2 cellular contexts compared by ENCODE assay signal in the genomic region with DNA sequence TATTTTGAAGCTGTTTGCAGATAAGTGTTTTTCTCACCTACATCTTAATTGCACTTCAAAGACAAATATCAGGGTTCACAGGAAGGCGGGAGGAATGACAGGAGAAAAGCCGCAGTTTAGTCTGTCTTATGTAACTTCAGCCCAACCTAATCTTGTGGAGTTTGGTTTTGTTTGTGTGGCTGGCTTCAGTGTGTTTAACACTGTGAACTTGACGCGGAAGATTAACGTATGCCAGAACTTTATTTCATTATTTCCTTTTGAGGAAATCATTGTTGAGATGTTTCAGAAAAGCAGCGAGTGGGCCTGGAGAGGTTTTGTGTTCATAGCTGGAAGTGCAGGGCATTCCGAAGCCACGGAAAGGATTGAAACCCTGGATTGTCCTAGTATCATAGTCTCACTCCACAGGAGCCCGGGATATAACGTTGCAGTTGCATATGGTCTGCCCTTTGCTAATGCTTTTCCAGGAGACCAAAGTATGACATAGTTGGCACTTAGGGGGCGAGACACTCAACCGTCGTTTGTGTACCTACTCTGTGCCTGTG.
TF ChIP-seq lines count a peak whose summit lies in the region.

No MANE protein-coding gene starts in this region.

TF ChIP-seq in IMR-90, 13 proteins besides CTCF, POLR2A, EP300 and RAD21:
- TF ChIP-seq FOS (IDR thresholded peaks at IDR 0.05; ENCODE audit: low read depth, low read length) (no peak), MAFK (IDR thresholded peaks at IDR 0.05; ENCODE audit: low read depth, low read length) (no peak), MXI1 (IDR thresholded peaks at IDR 0.05; ENCODE audit: borderline replicate concordance, low read depth, low read length) (no peak), RFX5 (IDR thresholded peaks at IDR 0.05; ENCODE audit: low read depth, low read length) (no peak), BHLHE40 (IDR thresholded peaks at IDR 0.05; ENCODE audit: low read depth, low read length) (no peak), MAZ (IDR thresholded peaks at IDR 0.05; ENCODE audit: borderline replicate concordance, low read depth, low read length) (no peak), NFE2L2 (IDR thresholded peaks at IDR 0.05; ENCODE audit: low read depth, low read length) (no peak), SMC3 (IDR thresholded peaks at IDR 0.05; ENCODE audit: low read depth, low read length) (no peak), CHD1 (IDR thresholded peaks at IDR 0.05; ENCODE audit: low read depth, low read length) (no peak), RCOR1 (IDR thresholded peaks at IDR 0.05; ENCODE audit: insufficient replicate concordance, low read length) (no peak), CEBPB (IDR thresholded peaks at IDR 0.05; ENCODE audit: low read depth, low read length) (no peak)
- TF ChIP-seq, protein P1, sequence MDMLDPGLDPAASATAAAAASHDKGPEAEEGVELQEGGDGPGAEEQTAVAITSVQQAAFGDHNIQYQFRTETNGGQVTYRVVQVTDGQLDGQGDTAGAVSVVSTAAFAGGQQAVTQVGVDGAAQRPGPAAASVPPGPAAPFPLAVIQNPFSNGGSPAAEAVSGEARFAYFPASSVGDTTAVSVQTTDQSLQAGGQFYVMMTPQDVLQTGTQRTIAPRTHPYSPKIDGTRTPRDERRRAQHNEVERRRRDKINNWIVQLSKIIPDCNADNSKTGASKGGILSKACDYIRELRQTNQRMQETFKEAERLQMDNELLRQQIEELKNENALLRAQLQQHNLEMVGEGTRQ (IDR thresholded peaks at IDR 0.05; ENCODE audit: low read depth, low read length): no peak
- TF ChIP-seq, protein P2, sequence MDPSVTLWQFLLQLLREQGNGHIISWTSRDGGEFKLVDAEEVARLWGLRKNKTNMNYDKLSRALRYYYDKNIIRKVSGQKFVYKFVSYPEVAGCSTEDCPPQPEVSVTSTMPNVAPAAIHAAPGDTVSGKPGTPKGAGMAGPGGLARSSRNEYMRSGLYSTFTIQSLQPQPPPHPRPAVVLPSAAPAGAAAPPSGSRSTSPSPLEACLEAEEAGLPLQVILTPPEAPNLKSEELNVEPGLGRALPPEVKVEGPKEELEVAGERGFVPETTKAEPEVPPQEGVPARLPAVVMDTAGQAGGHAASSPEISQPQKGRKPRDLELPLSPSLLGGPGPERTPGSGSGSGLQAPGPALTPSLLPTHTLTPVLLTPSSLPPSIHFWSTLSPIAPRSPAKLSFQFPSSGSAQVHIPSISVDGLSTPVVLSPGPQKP (IDR thresholded peaks at IDR 0.05; ENCODE audit: borderline replicate concordance, low read depth, low read length): no peak

TF ChIP-seq in HepG2, 621 proteins besides CTCF, POLR2A, EP300 and RAD21:
- TF ChIP-seq, protein P3, sequence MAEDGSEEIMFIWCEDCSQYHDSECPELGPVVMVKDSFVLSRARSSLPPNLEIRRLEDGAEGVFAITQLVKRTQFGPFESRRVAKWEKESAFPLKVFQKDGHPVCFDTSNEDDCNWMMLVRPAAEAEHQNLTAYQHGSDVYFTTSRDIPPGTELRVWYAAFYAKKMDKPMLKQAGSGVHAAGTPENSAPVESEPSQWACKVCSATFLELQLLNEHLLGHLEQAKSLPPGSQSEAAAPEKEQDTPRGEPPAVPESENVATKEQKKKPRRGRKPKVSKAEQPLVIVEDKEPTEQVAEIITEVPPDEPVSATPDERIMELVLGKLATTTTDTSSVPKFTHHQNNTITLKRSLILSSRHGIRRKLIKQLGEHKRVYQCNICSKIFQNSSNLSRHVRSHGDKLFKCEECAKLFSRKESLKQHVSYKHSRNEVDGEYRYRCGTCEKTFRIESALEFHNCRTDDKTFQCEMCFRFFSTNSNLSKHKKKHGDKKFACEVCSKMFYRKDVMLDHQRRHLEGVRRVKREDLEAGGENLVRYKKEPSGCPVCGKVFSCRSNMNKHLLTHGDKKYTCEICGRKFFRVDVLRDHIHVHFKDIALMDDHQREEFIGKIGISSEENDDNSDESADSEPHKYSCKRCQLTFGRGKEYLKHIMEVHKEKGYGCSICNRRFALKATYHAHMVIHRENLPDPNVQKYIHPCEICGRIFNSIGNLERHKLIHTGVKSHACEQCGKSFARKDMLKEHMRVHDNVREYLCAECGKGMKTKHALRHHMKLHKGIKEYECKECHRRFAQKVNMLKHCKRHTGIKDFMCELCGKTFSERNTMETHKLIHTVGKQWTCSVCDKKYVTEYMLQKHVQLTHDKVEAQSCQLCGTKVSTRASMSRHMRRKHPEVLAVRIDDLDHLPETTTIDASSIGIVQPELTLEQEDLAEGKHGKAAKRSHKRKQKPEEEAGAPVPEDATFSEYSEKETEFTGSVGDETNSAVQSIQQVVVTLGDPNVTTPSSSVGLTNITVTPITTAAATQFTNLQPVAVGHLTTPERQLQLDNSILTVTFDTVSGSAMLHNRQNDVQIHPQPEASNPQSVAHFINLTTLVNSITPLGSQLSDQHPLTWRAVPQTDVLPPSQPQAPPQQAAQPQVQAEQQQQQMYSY (CRISPR knock-in tag; IDR thresholded peaks at IDR 0.05): peak; percentile 68; the same call in 1 of the 2 replicates
- TF ChIP-seq CBX2 (IDR thresholded peaks at IDR 0.05; ENCODE audit: low read depth, low read length) (no peak), CBX2 (CRISPR knock-in tag; IDR thresholded peaks at IDR 0.05; ENCODE audit: low read depth) (no peak), EZH2 (conservative IDR thresholded peaks at IDR 0.05; ENCODE audit: low read depth, low read length) (peak; percentile 26; the same call in 1 of the 2 replicates)
TF ChIP-seq in HepG2: peak in this region for 2.
